Comparison of ENCODE assay signal across 12 cellular contexts in genomic region chr17:73289549-73290254, GRCh38. TPM values are rescaled to one million over a fixed set of nuclear protein-coding genes. Genes with fewer than 3 reads are reported as not detected.
DNase-seq lines count a peak whose midpoint lies in the region; ATAC-seq and TF ChIP-seq lines count a peak whose summit lies in the region.
"Had no signal": no experiment of that assay in that cellular context is flagged by ENCODE, and none has a peak within 500 bp of the region (broad histone marks: within the 10 kb centered on the region; RNA-seq: fewer than 3 reads in every experiment).

No MANE protein-coding gene starts in this region.

- no peak for ATAC-seq in Panc1
- ATAC-seq in HG03439 (IDR thresholded peaks at IDR 0.05; ENCODE audit: unreplicated experiment), result no peak

- DNase-seq in Panc1 (ENCODE audit: low read depth, low spot score) (no peak), osteoblast (ENCODE audit: insufficient read length, low spot score, missing footprints) (no peak), type B pancreatic cell (ENCODE audit: extremely low spot score, unreplicated experiment) (no peak), NK-92 (lab: John Stamatoyannopoulos, UW; ENCODE audit: unreplicated experiment) (no peak)
- DNase-seq in activated CD4-positive, CD25-positive, alpha-beta regulatory T cell treated with anti-CD3 and anti-CD28 coated beads, Interleukin-2, amount 50 U/mL, for 72 hours, result no peak
- DNase-seq: activated gamma-delta T cell treated with Interleukin-2 at 50 U/mL for 16 hours, cortex of kidney, NCI-H1092 treated with DMSO at 0.1 percent for 48 hours, NCI-H526 treated with DMSO at 0.1 percent for 48 hours had no signal

- BruUV-seq in Panc1 (replicated peaks; lab: Mats Ljungman, UMichigan), result no TSS peak

- H3K9me3 Mint-ChIP-seq in type B pancreatic cell, result no peaks in the 10 kb centered on the region

- in situ Hi-C loops in Panc1 (cut with HindIII; ENCODE audit: low pct_unique_long_range_greater_than_20kb, low sequenced_read_pairs), result loop anchor here (10.0 kb wide), 1 partner anchor 315 kb away; no protein-coding TSS in a partner anchor

- peak overlapping the region; percentile 70 for H3K4me2 ChIP-seq in osteoblast (ENCODE audit: insufficient read depth, low read length)

- H3K27me3 Mint-ChIP-seq in type B pancreatic cell, result no peaks in the 10 kb centered on the region

- peaks cover 57% of the 10 kb centered on the region for H3K4me1 Mint-ChIP-seq in type B pancreatic cell (ENCODE audit: unreplicated experiment)

- H3K36me3 ChIP-seq in Panc1 (ENCODE audit: control insufficient read depth, insufficient read depth, low read length) (no peaks in the 10 kb centered on the region), duodenal mucosa (ENCODE audit: control insufficient read depth in 1 of 2, insufficient read depth in 2 of 2, low read length in 2 of 2) (peaks cover 7 to 23% of the 10 kb centered on the region in 2 donors), osteoblast (ENCODE audit: insufficient read depth, low read length) (peaks cover 13% of the 10 kb centered on the region)

- peak overlapping the region; percentile 21 to 30 for H3K9ac ChIP-seq in duodenal mucosa (ENCODE audit: low read depth in 1 of 2, low read length in 2 of 2)

- peak overlapping the region; percentile 84 for H3K27ac Mint-ChIP-seq in type B pancreatic cell

- peak overlapping the region; percentile 18 for H2AFZ ChIP-seq in osteoblast (ENCODE audit: low read length)

- H3K27me3 ChIP-seq in Panc1 (ENCODE audit: control insufficient read depth, insufficient read depth, low read length) (no peaks in the 10 kb centered on the region), duodenal mucosa (ENCODE audit: control insufficient read depth in 1 of 2, insufficient read depth in 2 of 2, low read length in 2 of 2) (no peaks in the 10 kb centered on the region), osteoblast (ENCODE audit: insufficient read depth, low read length) (no peaks in the 10 kb centered on the region)

- CTCF ChIA-PET in Panc1 (lab: Charles Lee), result interaction anchor here (0.5 to 0.6 kb wide), 2 partner anchors 13 to 76 kb away, joined by 4 to 7 read pairs; no protein-coding TSS in a partner anchor

- TF ChIP-seq CTCF in Panc1 (IDR thresholded peaks at IDR 0.05) (no peak), osteoblast (IDR thresholded peaks at IDR 0.05; ENCODE audit: extremely low read depth, low read depth, low read length) (no peak), type B pancreatic cell (conservative IDR thresholded peaks at IDR 0.05) (no peak)

- H3K36me3 Mint-ChIP-seq in type B pancreatic cell, result peaks cover 11% of the 10 kb centered on the region

- H3K27ac ChIP-seq in Panc1 (ENCODE audit: low read length), result peak overlapping the region; percentile 93
- peak overlapping the region; percentile 80 for H3K27ac ChIP-seq in duodenal mucosa (ENCODE audit: low read depth, low read length)
- peak overlapping the region; percentile 82 for H3K27ac ChIP-seq in osteoblast (ENCODE audit: low read depth, low read length)

- no peak overlapping the region for H3K4me3 Mint-ChIP-seq in type B pancreatic cell

- H3K4me1 ChIP-seq in Panc1 (ENCODE audit: control insufficient read depth, insufficient read depth, low read length) (peaks cover 78% of the 10 kb centered on the region), duodenal mucosa (ENCODE audit: control insufficient read depth in 1 of 2, insufficient read depth in 2 of 2, low read length in 2 of 2) (peaks cover 62 to 72% of the 10 kb centered on the region in 2 donors), osteoblast (ENCODE audit: insufficient read depth, low read length) (peaks cover 70% of the 10 kb centered on the region)

- H3K9me3 ChIP-seq in Panc1 (ENCODE audit: control insufficient read depth, insufficient read depth, low read depth, low read length) (no peaks in the 10 kb centered on the region), duodenal mucosa (ENCODE audit: control insufficient read depth in 1 of 2, low read length in 2 of 2) (no peaks in the 10 kb centered on the region), osteoblast (ENCODE audit: low read depth, low read length) (no peaks in the 10 kb centered on the region)

- H3K4me3 ChIP-seq in Panc1 (ENCODE audit: low read depth in 2 of 2, low read length in 2 of 2), result peak overlapping the region in 1 of 2 experiments; percentile 25; a peak in 2 of 4 replicates
- peak overlapping the region in 1 of 2 donors; percentile 30 for H3K4me3 ChIP-seq in duodenal mucosa (ENCODE audit: low read depth in 1 of 2, low read length in 2 of 2)
- H3K4me3 ChIP-seq in osteoblast (ENCODE audit: insufficient read depth, low read length), result peak overlapping the region; percentile 29

- H4K20me1 ChIP-seq in osteoblast (ENCODE audit: insufficient read depth, low read length), result peaks cover 52% of the 10 kb centered on the region

- POLR2A ChIA-PET in Panc1 (lab: Charles Lee), result no interaction called here

- peaks cover 67% of the 10 kb centered on the region for H3K79me2 ChIP-seq in osteoblast (ENCODE audit: insufficient read depth, low read length)

- intact Hi-C loops in Panc1 (cut with micrococcal nuclease; ENCODE audit: unreplicated experiment), result no loop called here

RNA-seq across cellular contexts. Expression of gene CDC42EP4, which starts 22.1 kb away (rescaled TPM):
- 65.9 TPM for total RNA-seq in Panc1 (2021; ENCODE audit: unreplicated experiment)
- polyA plus RNA-seq in Panc1 (2012; ENCODE audit: insufficient read length), result 69.7 TPM
- 13.8 and 16.3 TPM in 2 replicates for total RNA-seq in osteoblast
- total RNA-seq in type B pancreatic cell (ENCODE audit: low replicate concordance), result 24.7 and 78.8 TPM in 2 replicates

RNA-seq across cellular contexts. Expression of gene CPSF4L, which starts 28.0 kb away (rescaled TPM):
- total RNA-seq in Panc1 (2021; ENCODE audit: unreplicated experiment), result not detected
- not detected for polyA plus RNA-seq in Panc1 (2012; ENCODE audit: insufficient read length)
- total RNA-seq in osteoblast, result not detected in 2 replicates
- total RNA-seq in type B pancreatic cell (ENCODE audit: low replicate concordance), result not detected in 2 replicates
- total RNA-seq: HT1080 had no signal
